30 cellular contexts compared by ENCODE assay signal in genomic region chr1:199292873-199293272, GRCh38.
"Had no signal": no experiment of that assay in that cellular context is flagged by ENCODE, and none has a peak within 500 bp of the region (broad histone marks: within the 10 kb centered on the region; RNA-seq: fewer than 3 reads in every experiment).

No MANE protein-coding gene starts in this region.

- DNase-seq: activated CD4-positive, alpha-beta memory T cell treated with anti-CD3 and anti-CD28 coated beads for 36 hours; activated CD4-positive, alpha-beta T cell treated with anti-CD3 and anti-CD28 coated beads for 36 hours; activated CD4-positive, alpha-beta T cell treated with anti-CD3 and anti-CD28 coated beads, Interleukin-2, amount 10 ng/mL, durations not matched to agents 24 days and 14 days; activated CD4-positive, CD25-positive, alpha-beta regulatory T cell; activated CD4-positive, CD25-positive, alpha-beta regulatory T cell treated with anti-CD3 and anti-CD28 coated beads, Interleukin-2, amount 50 U/mL, for 72 hours; activated CD8-positive, alpha-beta memory T cell treated with anti-CD3 and anti-CD28 coated beads, Interleukin-2, amount 10 ng/mL, durations not matched to agents 7 days and 5 days; activated CD8-positive, alpha-beta memory T cell treated with anti-CD3 and anti-CD28 coated beads, Interleukin-2, amount 50 U/mL, for 4 hours; activated CD8-positive, alpha-beta T cell treated with anti-CD3 and anti-CD28 coated beads, Interleukin-2, amount 10 ng/mL, durations not matched to agents 7 days and 5 days; activated effector memory CD4-positive, alpha-beta T cell treated with anti-CD3 and anti-CD28 coated beads, Interleukin-2, amount 50 U/mL, for 16 hours; activated naive CD4-positive, alpha-beta T cell treated with anti-CD3 and anti-CD28 coated beads for 36 hours; activated naive CD8-positive, alpha-beta T cell treated with anti-CD3 and anti-CD28 coated beads for 36 hours; activated naive CD8-positive, alpha-beta T cell treated with anti-CD3 and anti-CD28 coated beads, Interleukin-2, amount 50 U/mL, for 24 hours; activated T-cell treated with anti-CD3 and anti-CD28 coated beads, Interleukin-2, amount 50 U/mL, for 1 hour; activated T-cell treated with anti-CD3 and anti-CD28 coated beads, Interleukin-2, amount 50 U/mL, for 48 hours; adrenal gland; amygdala; aorta; body of pancreas; caudate nucleus; cortex of kidney; dermis blood vessel endothelial cell; effector CD4-positive, alpha-beta T cell; effector memory CD8-positive, alpha-beta T cell; erythroblast; foreskin keratinocyte; gastrocnemius medialis; glutamatergic neuron; heart left ventricle; T-helper 2 cell had no signal

- H3K4me1 ChIP-seq: adrenal gland, body of pancreas, esophagus muscularis mucosa, gastrocnemius medialis, heart left ventricle had no signal

- H3K27ac ChIP-seq: adrenal gland, body of pancreas, esophagus muscularis mucosa, foreskin keratinocyte, gastrocnemius medialis, heart left ventricle had no signal

- H3K27me3 ChIP-seq: adrenal gland, body of pancreas, esophagus muscularis mucosa, foreskin keratinocyte, gastrocnemius medialis, heart left ventricle had no signal

- H3K4me3 ChIP-seq: adrenal gland, body of pancreas, esophagus muscularis mucosa, gastrocnemius medialis, heart left ventricle had no signal

- ATAC-seq: activated CD4-positive, alpha-beta T cell treated with anti-CD3 and anti-CD28 coated beads for 36 hours; activated CD8-positive, alpha-beta memory T cell treated with anti-CD3 and anti-CD28 coated beads, Interleukin-2, amount 10 ng/mL, durations not matched to agents 7 days and 5 days; activated CD8-positive, alpha-beta T cell treated with anti-CD3 and anti-CD28 coated beads, Interleukin-2, amount 10 ng/mL, durations not matched to agents 7 days and 5 days; activated naive CD8-positive, alpha-beta T cell treated with anti-CD3 and anti-CD28 coated beads, Interleukin-2, amount 50 U/mL, for 24 hours; body of pancreas; effector memory CD8-positive, alpha-beta T cell; foreskin keratinocyte; gastrocnemius medialis; heart left ventricle had no signal

- H3K9me3 ChIP-seq: adrenal gland, esophagus muscularis mucosa, gastrocnemius medialis, heart left ventricle had no signal

- H3K36me3 ChIP-seq: adrenal gland, esophagus muscularis mucosa, gastrocnemius medialis, heart left ventricle had no signal
